In the genomic region with DNA sequence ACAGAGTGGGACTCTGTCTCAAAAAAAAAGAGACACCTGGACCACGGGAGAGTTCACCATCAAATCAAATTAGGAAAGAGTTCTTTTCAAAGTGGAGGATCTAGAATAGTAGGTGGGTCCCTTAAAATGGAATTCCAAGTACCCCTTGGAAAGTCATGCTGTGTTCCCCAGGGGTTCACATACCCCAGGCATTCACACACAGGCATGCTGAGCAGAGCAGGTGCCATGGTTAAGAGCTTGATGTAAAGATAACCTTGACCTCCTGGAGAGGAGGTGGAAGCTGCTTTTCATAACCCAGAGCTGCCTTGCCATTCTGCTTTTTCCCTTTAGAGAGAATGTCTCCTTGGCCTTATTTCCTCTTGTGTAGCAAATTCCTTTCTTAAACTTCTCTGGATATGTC, we compare ENCODE assay signal across 2 cellular contexts.
TF ChIP-seq lines count a peak whose summit lies in the region.

No MANE protein-coding gene starts in this region.

TF ChIP-seq in HepG2, 621 proteins besides CTCF, POLR2A, EP300 and RAD21 (continued from another document):
- no peak for TF ChIP-seq RFXANK (CRISPR knock-in tag; IDR thresholded peaks at IDR 0.05)
- 0 out of 4 replicates have a peak, but pooled peaks of 1 of the 2 experiments have one; percentile 23 for TF ChIP-seq NR2F1 (CRISPR knock-in tag; IDR thresholded peaks at IDR 0.05)
TF ChIP-seq in HepG2: peak in this region for 1.

TF ChIP-seq in WTC11, 78 proteins besides CTCF, POLR2A, EP300 and RAD21:
- TF ChIP-seq, protein P1, sequence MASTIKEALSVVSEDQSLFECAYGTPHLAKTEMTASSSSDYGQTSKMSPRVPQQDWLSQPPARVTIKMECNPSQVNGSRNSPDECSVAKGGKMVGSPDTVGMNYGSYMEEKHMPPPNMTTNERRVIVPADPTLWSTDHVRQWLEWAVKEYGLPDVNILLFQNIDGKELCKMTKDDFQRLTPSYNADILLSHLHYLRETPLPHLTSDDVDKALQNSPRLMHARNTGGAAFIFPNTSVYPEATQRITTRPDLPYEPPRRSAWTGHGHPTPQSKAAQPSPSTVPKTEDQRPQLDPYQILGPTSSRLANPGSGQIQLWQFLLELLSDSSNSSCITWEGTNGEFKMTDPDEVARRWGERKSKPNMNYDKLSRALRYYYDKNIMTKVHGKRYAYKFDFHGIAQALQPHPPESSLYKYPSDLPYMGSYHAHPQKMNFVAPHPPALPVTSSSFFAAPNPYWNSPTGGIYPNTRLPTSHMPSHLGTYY (CRISPR knock-in tag; IDR thresholded peaks at IDR 0.05): no peak
- TF ChIP-seq ZNF423 (CRISPR knock-in tag; IDR thresholded peaks at IDR 0.05) (peak; percentile 98), SP1 (CRISPR knock-in tag; conservative IDR thresholded peaks at IDR 0.05) (no peak)
- TF ChIP-seq, protein P2, sequence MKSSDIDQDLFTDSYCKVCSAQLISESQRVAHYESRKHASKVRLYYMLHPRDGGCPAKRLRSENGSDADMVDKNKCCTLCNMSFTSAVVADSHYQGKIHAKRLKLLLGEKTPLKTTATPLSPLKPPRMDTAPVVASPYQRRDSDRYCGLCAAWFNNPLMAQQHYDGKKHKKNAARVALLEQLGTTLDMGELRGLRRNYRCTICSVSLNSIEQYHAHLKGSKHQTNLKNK (CRISPR knock-in tag; IDR thresholded peaks at IDR 0.05): no peak
